Comparison of ENCODE assay signal across 9 cellular contexts in the genomic region with DNA sequence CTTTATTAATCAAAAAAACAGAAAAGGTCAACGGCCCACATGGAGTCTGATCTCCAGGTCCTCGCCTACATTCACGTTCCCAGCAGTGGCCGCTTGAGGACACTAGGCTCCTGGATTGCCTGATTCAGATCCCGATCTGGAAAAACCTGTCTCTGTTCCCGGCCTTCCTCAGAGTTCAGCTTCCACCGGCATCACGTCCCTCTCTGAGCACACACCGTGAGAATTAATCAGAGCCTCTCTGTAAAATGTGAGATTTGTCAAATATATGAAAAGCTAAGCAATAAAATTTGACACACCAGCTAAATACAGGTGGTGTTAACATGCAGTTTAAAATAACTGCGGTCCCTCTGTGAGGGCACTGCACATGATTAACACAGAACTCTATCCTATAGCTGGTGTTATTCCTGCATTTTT.
DNase-seq lines count a peak whose midpoint lies in the region; ATAC-seq and TF ChIP-seq lines count a peak whose summit lies in the region.
"Had no signal": no experiment of that assay in that cellular context is flagged by ENCODE, and none has a peak within 500 bp of the region (broad histone marks: within the 10 kb centered on the region; RNA-seq: fewer than 3 reads in every experiment).

No MANE protein-coding gene starts in this region.

- H3K27ac ChIP-seq in H9 (ENCODE audit: insufficient read length, low read depth, low read length) (no peak overlapping the region), right cardiac atrium (ENCODE audit: low read length) (peak overlapping the region; percentile 48), skeletal muscle tissue (ENCODE audit: low read depth, low read length) (peak overlapping the region; percentile 67)

- H4K8ac ChIP-seq in H9 (replicated peaks; ENCODE audit: insufficient read length, low read depth, low read length): no peak overlapping the region

- no peak overlapping the region for H4K91ac ChIP-seq in H9 (ENCODE audit: insufficient read length, low read depth, low read length)

- no peak overlapping the region for H2BK5ac ChIP-seq in H9 (ENCODE audit: insufficient read length, low read length)

- no peaks in the 10 kb centered on the region for H3K79me1 ChIP-seq in H9 (ENCODE audit: insufficient read depth, low read depth, low read length, poor library complexity, severe bottlenecking)

- no peaks in the 10 kb centered on the region for H3K36me3 Mint-ChIP-seq in H9 (ENCODE audit: insufficient read depth in 1 of 3, low read depth in 3 of 3)
- no peaks in the 10 kb centered on the region for H3K36me3 Mint-ChIP-seq in activated T-cell treated with anti-CD3 and anti-CD28 coated beads, Interleukin-2, amount 50 U/mL, for 4 hours (ENCODE audit: insufficient read depth)
- H3K36me3 Mint-ChIP-seq: activated naive CD8-positive, alpha-beta T cell had no signal

- no peaks in the 10 kb centered on the region for H3K27me3 Mint-ChIP-seq in H9 (ENCODE audit: low read depth)
- no peaks in the 10 kb centered on the region for H3K27me3 Mint-ChIP-seq in activated T-cell treated with anti-CD3 and anti-CD28 coated beads, Interleukin-2, amount 50 U/mL, for 4 hours (ENCODE audit: low read depth)

- H3K14ac ChIP-seq in H9 (ENCODE audit: insufficient read depth, low read length): no peak overlapping the region

- H3K79me2 ChIP-seq in H9 (ENCODE audit: insufficient read depth, low read length): no peaks in the 10 kb centered on the region

- H3K4me2 ChIP-seq in H9 (ENCODE audit: insufficient read depth, insufficient read length, low read length): no peak overlapping the region

- WGBS in H9 (ENCODE audit: extremely low coverage, insufficient read length, low lambda C conversion rate): no CpG with 5 or more reads among the region's 10 CpGs
- WGBS in right cardiac atrium: 54% methylated on average over 10 of the region's 10 CpGs

- no peak overlapping the region for H3K23ac ChIP-seq in H9 (ENCODE audit: insufficient read length, low read depth, low read length)

- no peak overlapping the region for H3K4ac ChIP-seq in H9 (ENCODE audit: low read depth, low read length)

- H3K27me3 ChIP-seq in H9 (ENCODE audit: insufficient read depth, low read length): no peaks in the 10 kb centered on the region
- H3K27me3 ChIP-seq in right cardiac atrium (ENCODE audit: control insufficient read depth, insufficient read depth): no peaks in the 10 kb centered on the region
- no peaks in the 10 kb centered on the region for H3K27me3 ChIP-seq in skeletal muscle tissue (ENCODE audit: control insufficient read depth in 3 of 3, insufficient read depth in 3 of 3, low read length in 3 of 3)

- no peak overlapping the region for H3T11ph ChIP-seq in H9 (ENCODE audit: low read length)

- no peaks in the 10 kb centered on the region for H4K20me1 ChIP-seq in H9 (ENCODE audit: control insufficient read depth, insufficient read depth, insufficient read length)

- no peak overlapping the region for H3K9ac ChIP-seq in H9 (ENCODE audit: extremely low read depth, insufficient read length, low read length)
- H3K9ac ChIP-seq in skeletal muscle tissue (ENCODE audit: low read depth in 1 of 3, low read length in 3 of 3): peak overlapping the region in 1 of 3 donors; percentile 6

- no peak overlapping the region for H2AK5ac ChIP-seq in H9 (ENCODE audit: insufficient read length, low read length)

- H3K4me3 ChIP-seq in right cardiac atrium (ENCODE audit: low read length): no peak overlapping the region
- peak overlapping the region in 1 of 3 donors; percentile 17 for H3K4me3 ChIP-seq in skeletal muscle tissue (ENCODE audit: low read length in 3 of 3)

- no peaks in the 10 kb centered on the region for H3K4me1 ChIP-seq in H9 (ENCODE audit: insufficient read depth, low read length)
- H3K4me1 ChIP-seq in right cardiac atrium (ENCODE audit: control insufficient read depth, insufficient read depth, low read length): peaks cover 14% of the 10 kb centered on the region
- H3K4me1 ChIP-seq in skeletal muscle tissue (ENCODE audit: control insufficient read depth in 3 of 3, insufficient read depth in 3 of 3, low read length in 3 of 3): peaks cover 18 to 27% (median 26%) of the 10 kb centered on the region in 3 donors

- peak; percentile 68 for TF ChIP-seq CTCF in H9 (conservative IDR thresholded peaks at IDR 0.05)

- H4K5ac ChIP-seq in H9 (ENCODE audit: insufficient read length, low read depth, low read length): no peak overlapping the region

- no peaks in the 10 kb centered on the region for H3K9me3 Mint-ChIP-seq in H9
- no peaks in the 10 kb centered on the region for H3K9me3 Mint-ChIP-seq in activated T-cell treated with anti-CD3 and anti-CD28 coated beads, Interleukin-2, amount 50 U/mL, for 4 hours

- H2BK20ac ChIP-seq in H9 (ENCODE audit: low read depth, low read length, poor library complexity, severe bottlenecking): no peak overlapping the region

- H3K56ac ChIP-seq in H9 (ENCODE audit: insufficient read length, low read depth, low read length): no peak overlapping the region

- H2BK15ac ChIP-seq in H9 (ENCODE audit: low read depth, low read length): no peak overlapping the region

- intact Hi-C loops in right cardiac atrium (cut with DNase I): no loop called here

- peak; percentile 71 for DNase-seq in H9
- DNase-seq in amniotic stem cell (lab: John Stamatoyannopoulos, UW): peak; percentile 17
- peak; percentile 33 to 65 (median 64) for DNase-seq in right cardiac atrium
- DNase-seq in SW 1271 (lab: John Stamatoyannopoulos, UW): no peak
- no peak for DNase-seq in activated T-cell treated with anti-CD3 and anti-CD28 coated beads, Interleukin-2, amount 50 U/mL, for 4 hours
- no peak for DNase-seq in Kasumi-1 (lab: John Stamatoyannopoulos, UW)

- no peaks in the 10 kb centered on the region for H3K9me3 ChIP-seq in H9 (ENCODE audit: control insufficient read depth, low read depth, low read length)
- H3K9me3 ChIP-seq in right cardiac atrium (ENCODE audit: control insufficient read depth, low read length): no peaks in the 10 kb centered on the region
- H3K9me3 ChIP-seq in skeletal muscle tissue (ENCODE audit: control insufficient read depth in 3 of 3, low read length in 3 of 3): no peaks in the 10 kb centered on the region

- no peak overlapping the region for H2BK12ac ChIP-seq in H9 (ENCODE audit: insufficient read length, low read depth, low read length)

- no peak overlapping the region for H2AFZ ChIP-seq in H9 (ENCODE audit: low read length)

- no peak overlapping the region for H3K4me3 Mint-ChIP-seq in H9
- no peak overlapping the region for H3K4me3 Mint-ChIP-seq in activated T-cell treated with anti-CD3 and anti-CD28 coated beads, Interleukin-2, amount 50 U/mL, for 4 hours
- H3K4me3 Mint-ChIP-seq: activated naive CD8-positive, alpha-beta T cell had no signal

- no peaks in the 10 kb centered on the region for H3K23me2 ChIP-seq in H9 (ENCODE audit: insufficient read length, low read depth, low read length, poor library complexity, severe bottlenecking)

- no peak overlapping the region for H2BK120ac ChIP-seq in H9 (ENCODE audit: low read depth, low read length, poor library complexity, severe bottlenecking)

- H3K4me1 Mint-ChIP-seq in H9: peaks cover 3 to 6% of the 10 kb centered on the region in 2 experiments
- no peaks in the 10 kb centered on the region for H3K4me1 Mint-ChIP-seq in activated T-cell treated with anti-CD3 and anti-CD28 coated beads, Interleukin-2, amount 50 U/mL, for 4 hours (ENCODE audit: low read depth)

- H3K27ac Mint-ChIP-seq in H9: no peak overlapping the region
- H3K27ac Mint-ChIP-seq: activated naive CD8-positive, alpha-beta T cell had no signal

- ATAC-seq in right cardiac atrium (peak; percentile 52 to 81), GM18873 (IDR thresholded peaks at IDR 0.05; ENCODE audit: low FRiP score, unreplicated experiment) (no peak)
- no peak for ATAC-seq in activated T-cell treated with anti-CD3 and anti-CD28 coated beads, Interleukin-2, amount 50 U/mL, for 4 hours

- H3K18ac ChIP-seq in H9 (ENCODE audit: insufficient read length, low read depth, low read length): no peak overlapping the region

- H3K36me3 ChIP-seq in skeletal muscle tissue (ENCODE audit: control insufficient read depth in 3 of 3, insufficient read depth in 3 of 3, low read length in 3 of 3): no peaks in the 10 kb centered on the region

Comparison
In these comparisons a context has a peak if more than half of its experiments do, and no peak if none do; other contexts are left out.
1. DNase-seq: peak in H9 (single experiment), amniotic stem cell (single experiment) and right cardiac atrium (3 of 3); none in SW 1271 (0 of 2), activated T-cell treated with anti-CD3 and anti-CD28 coated beads, Interleukin-2, amount 50 U/mL, for 4 hours (single experiment) and Kasumi-1 (0 of 2).
2. ATAC-seq: peak in right cardiac atrium (2 of 2); none in GM18873 (single experiment) and activated T-cell treated with anti-CD3 and anti-CD28 coated beads, Interleukin-2, amount 50 U/mL, for 4 hours (0 of 2).